Comparison of ENCODE assay signal across 16 cellular contexts in genomic region chr1:41712687-41713086, GRCh38.
DNase-seq lines count a peak whose midpoint lies in the region; ATAC-seq and TF ChIP-seq lines count a peak whose summit lies in the region.
"Had no signal": no experiment of that assay in that cellular context is flagged by ENCODE, and none has a peak within 500 bp of the region (broad histone marks: within the 10 kb centered on the region; RNA-seq: fewer than 3 reads in every experiment).

No MANE protein-coding gene starts in this region.

- peak overlapping the region; percentile 52 for H2AK5ac ChIP-seq in IMR-90 (ENCODE audit: low read depth, low read length)

- ATAC-seq in IMR-90 (ENCODE audit: low read depth) (no peak), GM21717 (IDR thresholded peaks at IDR 0.05; ENCODE audit: unreplicated experiment) (no peak)
- ATAC-seq: activated T-helper 17 cell treated with anti-CD3 and anti-CD28 coated beads, Interleukin-2, amount 50 U/mL, for 72 hours; effector memory CD8-positive, alpha-beta T cell; gastrocnemius medialis had no signal

- no peak overlapping the region for H3K56ac ChIP-seq in IMR-90 (ENCODE audit: extremely low read depth, insufficient read depth, low read length)

- no peak overlapping the region for H3K18ac ChIP-seq in IMR-90 (ENCODE audit: low read depth, low read length)

- CTCF ChIA-PET in IMR-90 (lab: Yijun Ruan, JAX): interaction anchor here (1.5 kb wide), 1 partner anchor 29 kb away, joined by 5 read pairs; no protein-coding TSS in a partner anchor
- CTCF ChIA-PET in GM10248 (lab: Yijun Ruan, JAX): interaction anchor here (1.4 to 2.1 kb wide), 2 partner anchors 15 to 29 kb away, joined by 4 to 5 read pairs; no protein-coding TSS in a partner anchor

- no peak for TF ChIP-seq CTCF in IMR-90 (conservative IDR thresholded peaks at IDR 0.05; ENCODE audit: low read depth, low read length)
- TF ChIP-seq CTCF in GM10248 (IDR thresholded peaks at IDR 0.05; ENCODE audit: control extremely low read depth, extremely low read depth, low read depth, missing control alignments): no peak

- WGBS in IMR-90 (ENCODE audit: extremely low coverage in 2 of 2, insufficient read length in 1 of 2), 2 experiments: 33% methylated on average over 2 of the region's 5 CpGs; no CpG with 5 or more reads in 1 of the 2 experiments

- H2BK20ac ChIP-seq in IMR-90 (ENCODE audit: low read depth, low read length): peak overlapping the region; percentile 13; the same call in 1 of the 2 replicates

- H3K14ac ChIP-seq in IMR-90 (replicated peaks; ENCODE audit: low read depth, low read length): no peak overlapping the region

- no peaks in the 10 kb centered on the region; the same call in 1 of the 2 replicates for H3K27me3 ChIP-seq in IMR-90 (ENCODE audit: control insufficient read depth, insufficient read depth, low read length)
- H3K27me3 ChIP-seq: gastrocnemius medialis had no signal

- H2BK5ac ChIP-seq in IMR-90 (ENCODE audit: low read depth, low read length, poor library complexity, severe bottlenecking): no peak overlapping the region

- H3K4me2 ChIP-seq in IMR-90 (ENCODE audit: low read depth, low read length): no peak overlapping the region

- peak overlapping the region; percentile 5 for H2BK120ac ChIP-seq in IMR-90 (ENCODE audit: low read depth, low read length)

- dilution Hi-C loops in IMR-90 (cut with HindIII; ENCODE audit: low sequenced_read_pairs, unreplicated experiment): no loop called here

- no TSS peak for BruUV-seq in IMR-90 (replicated peaks; lab: Mats Ljungman, UMichigan)

- H4K91ac ChIP-seq in IMR-90 (ENCODE audit: insufficient read depth, low read depth, low read length): no peak overlapping the region; the same call in 1 of the 2 replicates

- intact Hi-C loops in IMR-90 (cut with micrococcal nuclease): no loop called here

- no peak for TF ChIP-seq RAD21 in IMR-90 (IDR thresholded peaks at IDR 0.05; ENCODE audit: low read length)

- peak overlapping the region; percentile 42; the same call in 2 of the 3 replicates for H2BK15ac ChIP-seq in IMR-90 (ENCODE audit: low read depth, low read length)

- in situ Hi-C loops in IMR-90 (cut with MboI; ENCODE audit: low sequenced_read_pairs): no loop called here

- peak overlapping the region; percentile 4 for H2AFZ ChIP-seq in IMR-90 (replicated peaks; ENCODE audit: low read length, poor library complexity)

- peaks cover 18% of the 10 kb centered on the region for H3K4me1 ChIP-seq in IMR-90 (ENCODE audit: control insufficient read depth, insufficient read depth, low read length)
- H3K4me1 ChIP-seq: gastrocnemius medialis had no signal

- no peak overlapping the region for H3K4me3 ChIP-seq in IMR-90 (ENCODE audit: insufficient read depth, low read depth, low read length)
- H3K4me3 ChIP-seq: gastrocnemius medialis had no signal

- H2AK9ac ChIP-seq in IMR-90 (replicated peaks; ENCODE audit: low read depth, low read length, poor library complexity): peak overlapping the region; percentile 19

- no peaks in the 10 kb centered on the region for H3K36me3 ChIP-seq in IMR-90 (ENCODE audit: control insufficient read depth, insufficient read depth, low read length)
- H3K36me3 ChIP-seq: gastrocnemius medialis had no signal

- TF ChIP-seq POLR2A in IMR-90 (IDR thresholded peaks at IDR 0.05; ENCODE audit: low read depth, low read length): no peak

- peak overlapping the region; percentile 34 for H3K4ac ChIP-seq in IMR-90 (ENCODE audit: low read depth, low read length)

- no peak overlapping the region for H3K9ac ChIP-seq in IMR-90 (ENCODE audit: low read depth, low read length)

- H3K9me3 ChIP-seq in IMR-90 (ENCODE audit: control insufficient read depth, insufficient read depth, low read length): no peaks in the 10 kb centered on the region; the same call in 1 of the 2 replicates
- H3K9me3 ChIP-seq: gastrocnemius medialis had no signal

- no peak overlapping the region for H3K23ac ChIP-seq in IMR-90 (ENCODE audit: low read depth, low read length)

- peaks cover 8% of the 10 kb centered on the region for H3K9me1 ChIP-seq in IMR-90 (ENCODE audit: insufficient read depth, low read length)

- no peaks in the 10 kb centered on the region for H4K20me1 ChIP-seq in IMR-90 (ENCODE audit: insufficient read depth, low read length)

- H3K27ac ChIP-seq in IMR-90 (ENCODE audit: insufficient read depth, low read length): no peak overlapping the region
- H3K27ac ChIP-seq: gastrocnemius medialis had no signal

- POLR2A ChIA-PET in IMR-90 (lab: Charles Lee; ENCODE audit: unreplicated experiment) (no interaction called here), GM10248 (lab: Yijun Ruan, JAX) (no interaction called here)

- H4K5ac ChIP-seq in IMR-90 (ENCODE audit: low read depth, low read length): no peak overlapping the region

- peak overlapping the region in 1 of 2 experiments; percentile 41; a peak in 2 of 4 replicates for H4K8ac ChIP-seq in IMR-90 (ENCODE audit: low read depth in 2 of 2, low read length in 2 of 2)

- H3K79me1 ChIP-seq in IMR-90 (ENCODE audit: low read depth in 1 of 2, low read length in 2 of 2): no peaks in the 10 kb centered on the region

- peak in 8 of 14 donors; percentile 32 to 62 (median 48) for DNase-seq in C1 segment of cervical spinal cord (lab: John Stamatoyannopoulos, UW)
- DNase-seq in IMR-90: no peak
- peak; percentile 60 for DNase-seq in cerebellum (ENCODE audit: low spot score)
- peak; percentile 34 for DNase-seq in myocyte (ENCODE audit: low read depth)
- DNase-seq in GM10248 (ENCODE audit: extremely low spot score): no peak
- DNase-seq in COR-L47 (lab: John Stamatoyannopoulos, UW): no peak
- no peak for DNase-seq in stimulated activated naive CD4-positive, alpha-beta T cell treated with Interleukin-2 at 50 U/mL for 16 hours (lab: John Stamatoyannopoulos, UW)
- DNase-seq: AML-193; effector memory CD8-positive, alpha-beta T cell; gastrocnemius medialis; GDM1; HCEC 1CT; NCI-H2227 treated with DMSO at 0.1 percent for 48 hours; stimulated activated CD8-positive, alpha-beta memory T cell treated with anti-CD3 and anti-CD28 coated beads, Interleukin-4, amount 100 ng/mL, for 48 hours had no signal

TF ChIP-seq in IMR-90, 13 proteins besides CTCF, POLR2A, EP300 and RAD21:
- TF ChIP-seq USF2 (IDR thresholded peaks at IDR 0.05; ENCODE audit: low read depth, low read length): no peak
- TF ChIP-seq RFX5 (IDR thresholded peaks at IDR 0.05; ENCODE audit: low read depth, low read length): no peak
- no peak for TF ChIP-seq SMC3 (IDR thresholded peaks at IDR 0.05; ENCODE audit: low read depth, low read length)
- no peak for TF ChIP-seq FOS (IDR thresholded peaks at IDR 0.05; ENCODE audit: low read depth, low read length)
- TF ChIP-seq MXI1 (IDR thresholded peaks at IDR 0.05; ENCODE audit: borderline replicate concordance, low read depth, low read length): no peak
- no peak for TF ChIP-seq RCOR1 (IDR thresholded peaks at IDR 0.05; ENCODE audit: insufficient replicate concordance, low read length)
TF ChIP-seq in IMR-90: peak in this region for 0.

Comparison
In these comparisons a context has a peak if more than half of its experiments do, and no peak if none do; other contexts are left out.
1. DNase-seq: peak in C1 segment of cervical spinal cord (8 of 14), cerebellum (single experiment) and myocyte (single experiment); none in IMR-90 (single experiment), GM10248 (single experiment), COR-L47 (single experiment) and stimulated activated naive CD4-positive, alpha-beta T cell treated with Interleukin-2 at 50 U/mL for 16 hours (single experiment).